ENCODE assay signal across 20 cellular contexts in the genomic region with DNA sequence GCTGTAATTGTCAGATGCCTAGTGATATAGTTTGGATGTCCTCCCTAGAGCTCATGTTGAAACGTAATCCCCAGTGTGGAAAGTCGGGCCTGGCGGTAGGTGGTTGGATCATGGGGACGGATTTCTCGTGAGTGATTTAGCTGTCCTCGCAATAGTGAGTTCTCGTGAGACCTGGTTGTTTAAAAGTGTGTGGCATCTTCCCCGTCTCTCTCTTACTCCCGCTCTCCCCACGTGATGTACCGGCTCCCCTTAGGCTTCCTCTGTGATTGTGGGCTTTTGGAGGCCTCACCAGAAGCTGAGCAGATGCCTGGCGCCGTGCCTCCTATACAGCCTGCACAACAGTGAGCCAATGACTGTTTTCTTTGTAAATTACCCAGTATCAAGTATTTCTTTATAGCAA.
"Had no signal": no experiment of that assay in that cellular context is flagged by ENCODE, and none has a peak within 500 bp of the region (broad histone marks: within the 10 kb centered on the region; RNA-seq: fewer than 3 reads in every experiment).

No MANE protein-coding gene starts in this region.

- H3K27me3 ChIP-seq: adrenal gland had no signal

- H3K27me3 Mint-ChIP-seq: activated naive CD8-positive, alpha-beta T cell treated with anti-CD3 and anti-CD28 coated beads, Interleukin-2, amount 10 ng/mL, durations not matched to agents 7 days and 5 days; T-helper 17 cell had no signal

- H3K36me3 Mint-ChIP-seq: activated naive CD8-positive, alpha-beta T cell treated with anti-CD3 and anti-CD28 coated beads, Interleukin-2, amount 10 ng/mL, durations not matched to agents 7 days and 5 days; WTC11 had no signal

- H3K4me3 Mint-ChIP-seq: activated CD8-positive, alpha-beta T cell treated with anti-CD3 and anti-CD28 coated beads, Interleukin-2, amount 10 ng/mL, durations not matched to agents 7 days and 5 days; activated naive CD8-positive, alpha-beta T cell treated with anti-CD3 and anti-CD28 coated beads, Interleukin-2, amount 10 ng/mL, durations not matched to agents 7 days and 5 days; T-helper 17 cell; WTC11 had no signal

- H3K27ac ChIP-seq: adrenal gland, PC-9 had no signal

- ATAC-seq: activated CD8-positive, alpha-beta T cell treated with anti-CD3 and anti-CD28 coated beads, Interleukin-2, amount 10 ng/mL, durations not matched to agents 7 days and 5 days; T-helper 17 cell; WTC11 had no signal

- H3K4me1 Mint-ChIP-seq: T-helper 17 cell, WTC11 had no signal

- H3K36me3 ChIP-seq: adrenal gland had no signal

- H3K9me3 ChIP-seq: adrenal gland had no signal

- H3K4me1 ChIP-seq: adrenal gland had no signal

- H3K27ac Mint-ChIP-seq: activated CD8-positive, alpha-beta T cell treated with anti-CD3 and anti-CD28 coated beads, Interleukin-2, amount 10 ng/mL, durations not matched to agents 7 days and 5 days; activated naive CD8-positive, alpha-beta T cell treated with anti-CD3 and anti-CD28 coated beads, Interleukin-2, amount 10 ng/mL, durations not matched to agents 7 days and 5 days; T-helper 17 cell; WTC11 had no signal

- H3K4me2 ChIP-seq: PC-9 had no signal

- H3K4me3 ChIP-seq: adrenal gland, PC-9 had no signal

- H2AFZ ChIP-seq: PC-9 had no signal

- DNase-seq: activated CD4-positive, alpha-beta T cell treated with anti-CD3 and anti-CD28 coated beads for 48 hours; activated CD4-positive, alpha-beta T cell treated with anti-CD3 and anti-CD28 coated beads, Interleukin-2, amount 50 U/mL, for 4 hours; activated CD4-positive, CD25-positive, alpha-beta regulatory T cell treated with anti-CD3 and anti-CD28 coated beads, Interleukin-2, amount 50 U/mL, for 72 hours; activated CD8-positive, alpha-beta memory T cell treated with anti-CD3 and anti-CD28 coated beads, Interleukin-2, amount 50 U/mL, for 48 hours; activated CD8-positive, alpha-beta T cell treated with anti-CD3 and anti-CD28 coated beads, Interleukin-2, amount 10 ng/mL, durations not matched to agents 7 days and 5 days; activated naive CD4-positive, alpha-beta T cell treated with anti-CD3 and anti-CD28 coated beads, Interleukin-2, amount 50 U/mL, for 16 hours; activated naive CD8-positive, alpha-beta T cell treated with anti-CD3 and anti-CD28 coated beads, Interleukin-2, amount 10 ng/mL, durations not matched to agents 7 days and 5 days; activated T-cell treated with anti-CD3 and anti-CD28 coated beads, Interleukin-2, amount 50 U/mL, for 1 hour; adrenal gland; cerebellar nuclear complex; KG1; NCI-H1092; NCI-H1417; NCI-H2081; NCI-H774; PC-9; SIG-M5; T-helper 17 cell; T-helper 9 cell had no signal
